Comparison of ENCODE assay signal across 19 cellular contexts in genomic region chr3:72299823-72300222, GRCh38.
"Had no signal": no experiment of that assay in that cellular context is flagged by ENCODE, and none has a peak within 500 bp of the region (broad histone marks: within the 10 kb centered on the region; RNA-seq: fewer than 3 reads in every experiment).

No MANE protein-coding gene starts in this region.

- H3K36me3 ChIP-seq: esophagus muscularis mucosa, lower lobe of right lung, right lobe of liver, upper lobe of left lung had no signal

- H3K4me2 ChIP-seq: smooth muscle cell had no signal

- H3K4me3 ChIP-seq: esophagus muscularis mucosa, lower lobe of right lung, right lobe of liver, smooth muscle cell, testis, upper lobe of left lung had no signal

- H2AFZ ChIP-seq: parathyroid adenoma had no signal

- DNase-seq: activated B cell treated with CpG ODN at 0.5 μM for 24 hours; activated CD4-positive, alpha-beta memory T cell treated with anti-CD3 and anti-CD28 coated beads for 36 hours; activated CD4-positive, alpha-beta T cell treated with anti-CD3 and anti-CD28 coated beads for 4 hours; activated naive CD4-positive, alpha-beta T cell; activated naive CD8-positive, alpha-beta T cell treated with anti-CD3 and anti-CD28 coated beads for 36 hours; amniotic stem cell; caudate nucleus; glutamatergic neuron; hippocampal formation; lower lobe of right lung; right lobe of liver; stimulated activated CD4-positive, alpha-beta T cell treated with anti-CD3 and anti-CD28 coated beads, Interleukin-4, amount 100 ng/mL, for 4 hours; testis had no signal

- H3K4me1 ChIP-seq: parathyroid adenoma, right lobe of liver had no signal

- H3K9ac ChIP-seq: parathyroid adenoma had no signal

- H3K9me3 ChIP-seq: esophagus muscularis mucosa, lower lobe of right lung, right lobe of liver, testis, upper lobe of left lung had no signal

- H3K27ac ChIP-seq: lower lobe of right lung, parathyroid adenoma, right lobe of liver, testis had no signal

- H3K27me3 ChIP-seq: esophagus muscularis mucosa, right lobe of liver, testis, upper lobe of left lung had no signal

- H3K79me2 ChIP-seq: parathyroid adenoma had no signal

- ATAC-seq: activated T-helper 17 cell treated with anti-CD3 and anti-CD28 coated beads, Interleukin-2, amount 50 U/mL, for 72 hours; stimulated activated memory B cell treated with anti-CD40 and anti-IgM and Interleukin-4, amounts not matched to agents 10 μg/mL and 1 μg/mL and 100 μg/mL, for 72 hours had no signal
